Comparison of ENCODE assay signal across 17 cellular contexts in genomic region chr10:111295788-111296187, GRCh38.
"Had no signal": no experiment of that assay in that cellular context is flagged by ENCODE, and none has a peak within 500 bp of the region (broad histone marks: within the 10 kb centered on the region; RNA-seq: fewer than 3 reads in every experiment).

No MANE protein-coding gene starts in this region.

- H3K4me3 ChIP-seq: cardiac muscle cell, sigmoid colon, spleen had no signal

- H3K27me3 ChIP-seq: cardiac muscle cell, sigmoid colon, spleen had no signal

- H3K36me3 ChIP-seq: cardiac muscle cell, sigmoid colon, spleen had no signal

- H3K9me3 ChIP-seq: sigmoid colon, spleen had no signal

- H3K27ac Mint-ChIP-seq: activated B cell treated with CpG ODN at 0.5 μM for 24 hours; activated CD4-positive, alpha-beta memory T cell treated with anti-CD3 and anti-CD28 coated beads, Interleukin-2, amount 10 ng/mL, durations not matched to agents 7 days and 5 days; activated CD8-positive, alpha-beta memory T cell treated with anti-CD3 and anti-CD28 coated beads, Interleukin-2, amount 10 ng/mL, durations not matched to agents 7 days and 5 days; activated naive CD8-positive, alpha-beta T cell; memory B cell; natural killer cell treated with Interleukin-12 subunit alpha and Interleukin-12 subunit beta and Interleukin-15 and Interleukin-18, amount 100 ng/mL, for 72 hours had no signal

- H3K4me1 ChIP-seq: parathyroid adenoma, spleen had no signal

- DNase-seq: activated B cell treated with CpG ODN at 0.5 μM for 24 hours; activated CD4-positive, alpha-beta memory T cell treated with anti-CD3 and anti-CD28 coated beads, Interleukin-2, amount 10 ng/mL, durations not matched to agents 7 days and 5 days; activated CD4-positive, alpha-beta T cell treated with anti-CD3 and anti-CD28 coated beads for 4 hours; activated CD8-positive, alpha-beta memory T cell treated with anti-CD3 and anti-CD28 coated beads, Interleukin-2, amount 10 ng/mL, durations not matched to agents 7 days and 5 days; dermis blood vessel endothelial cell; effector memory CD4-positive, alpha-beta T cell; foreskin melanocyte; left ventricle myocardium superior; sigmoid colon; spleen; stimulated activated naive CD4-positive, alpha-beta T cell; T-helper 9 cell had no signal

- H3K4me3 Mint-ChIP-seq: activated B cell treated with CpG ODN at 0.5 μM for 24 hours; activated CD4-positive, alpha-beta memory T cell treated with anti-CD3 and anti-CD28 coated beads, Interleukin-2, amount 10 ng/mL, durations not matched to agents 7 days and 5 days; activated CD8-positive, alpha-beta memory T cell treated with anti-CD3 and anti-CD28 coated beads, Interleukin-2, amount 10 ng/mL, durations not matched to agents 7 days and 5 days; activated naive CD8-positive, alpha-beta T cell; memory B cell; natural killer cell treated with Interleukin-12 subunit alpha and Interleukin-12 subunit beta and Interleukin-15 and Interleukin-18, amount 100 ng/mL, for 72 hours had no signal

- H3K27ac ChIP-seq: cardiac muscle cell, parathyroid adenoma, sigmoid colon had no signal

- ATAC-seq: activated CD8-positive, alpha-beta memory T cell treated with anti-CD3 and anti-CD28 coated beads, Interleukin-2, amount 10 ng/mL, durations not matched to agents 7 days and 5 days; left ventricle myocardium superior; natural killer cell treated with Interleukin-12 subunit alpha and Interleukin-12 subunit beta and Interleukin-15 and Interleukin-18, amount 100 ng/mL, for 72 hours had no signal

- H3K4me1 Mint-ChIP-seq: activated B cell treated with CpG ODN at 0.5 μM for 24 hours; activated CD4-positive, alpha-beta memory T cell treated with anti-CD3 and anti-CD28 coated beads, Interleukin-2, amount 10 ng/mL, durations not matched to agents 7 days and 5 days; activated CD8-positive, alpha-beta memory T cell treated with anti-CD3 and anti-CD28 coated beads, Interleukin-2, amount 10 ng/mL, durations not matched to agents 7 days and 5 days; memory B cell had no signal

- H3K36me3 Mint-ChIP-seq: activated CD8-positive, alpha-beta memory T cell treated with anti-CD3 and anti-CD28 coated beads, Interleukin-2, amount 10 ng/mL, durations not matched to agents 7 days and 5 days; activated naive CD8-positive, alpha-beta T cell; memory B cell; natural killer cell treated with Interleukin-12 subunit alpha and Interleukin-12 subunit beta and Interleukin-15 and Interleukin-18, amount 100 ng/mL, for 72 hours had no signal

- H3K9me3 Mint-ChIP-seq: activated B cell treated with CpG ODN at 0.5 μM for 24 hours; activated CD4-positive, alpha-beta memory T cell treated with anti-CD3 and anti-CD28 coated beads, Interleukin-2, amount 10 ng/mL, durations not matched to agents 7 days and 5 days; memory B cell; natural killer cell treated with Interleukin-12 subunit alpha and Interleukin-12 subunit beta and Interleukin-15 and Interleukin-18, amount 100 ng/mL, for 72 hours had no signal
